ENCODE assay signal across 3 cellular contexts in genomic region chr6:138094260-138094659, GRCh38.
"Had no signal": no experiment of that assay in that cellular context is flagged by ENCODE, and none has a peak within 500 bp of the region (broad histone marks: within the 10 kb centered on the region; RNA-seq: fewer than 3 reads in every experiment).

No MANE protein-coding gene starts in this region.

- H3K4me3 ChIP-seq: GM12878 had no signal

- ATAC-seq: GM12878 had no signal

- DNase-seq: GDM1, GF-D8 had no signal
